Comparison of ENCODE assay signal across 1 cellular context in genomic region chr3:177345049-177345972, GRCh38.
TF ChIP-seq lines count a peak whose summit lies in the region.

No MANE protein-coding gene starts in this region.

TF ChIP-seq in H1, 55 proteins besides CTCF, POLR2A, EP300 and RAD21 (continued from another document):
- peak; percentile 73 for TF ChIP-seq CHD7 (IDR thresholded peaks at IDR 0.05; ENCODE audit: insufficient replicate concordance, low read length)
- peak; percentile 51; the same call in 1 of the 2 replicates for TF ChIP-seq JUN (IDR thresholded peaks at IDR 0.05; ENCODE audit: low read depth, low read length)
- 0 out of 2 replicates have a peak, but pooled peaks have one; percentile 17 for TF ChIP-seq BACH1 (IDR thresholded peaks at IDR 0.05; ENCODE audit: low read length)
- peak; percentile 82; the same call in 1 of the 2 replicates for TF ChIP-seq JUND (IDR thresholded peaks at IDR 0.05; ENCODE audit: low read length)
